19 cellular contexts compared by ENCODE assay signal in genomic region chr1:234170067-234170466, GRCh38.
"Had no signal": no experiment of that assay in that cellular context is flagged by ENCODE, and none has a peak within 500 bp of the region (broad histone marks: within the 10 kb centered on the region; RNA-seq: fewer than 3 reads in every experiment).

No MANE protein-coding gene starts in this region.

- H3K36me3 Mint-ChIP-seq: T-cell had no signal

- H3K27me3 ChIP-seq: left lung, transverse colon, vagina had no signal

- H3K4me1 ChIP-seq: gastroesophageal sphincter, heart left ventricle, left lung, transverse colon, vagina had no signal

- ATAC-seq: gastroesophageal sphincter, heart left ventricle, SK-N-SH treated with all-trans-retinoic acid at 6 μM for 48 hours had no signal

- H3K4me3 ChIP-seq: gastroesophageal sphincter, heart left ventricle, left lung, spleen, transverse colon, vagina had no signal

- H3K36me3 ChIP-seq: gastroesophageal sphincter, heart left ventricle, left lung, spleen, transverse colon, vagina had no signal

- H3K4me3 Mint-ChIP-seq: nephron progenitor cell had no signal

- DNase-seq: activated naive CD4-positive, alpha-beta T cell treated with anti-CD3 and anti-CD28 coated beads, Interleukin-2, amount 50 U/mL, for 16 hours; cerebellar nuclear complex; effector CD4-positive, alpha-beta T cell; heart left ventricle; kidney; left lung; mammary epithelial cell; midbrain; nephron progenitor cell; nucleus accumbens; spleen; stimulated activated CD8-positive, alpha-beta memory T cell treated with anti-CD3 and anti-CD28 coated beads, Interleukin-4, amount 100 ng/mL, for 48 hours; stimulated activated naive CD4-positive, alpha-beta T cell; T-cell; transverse colon had no signal

- H3K9me3 Mint-ChIP-seq: nephron progenitor cell, T-cell had no signal

- H3K27ac ChIP-seq: gastroesophageal sphincter, heart left ventricle, left lung, spleen, transverse colon, vagina, VCaP had no signal

- H3K9me3 ChIP-seq: gastroesophageal sphincter, heart left ventricle, left lung, spleen, transverse colon, vagina had no signal

- H3K27ac Mint-ChIP-seq: nephron progenitor cell, T-cell had no signal
